ENCODE assay signal across 8 cellular contexts in genomic region chr4:128393111-128393704, GRCh38.
DNase-seq lines count a peak whose midpoint lies in the region; ATAC-seq and TF ChIP-seq lines count a peak whose summit lies in the region.

No MANE protein-coding gene starts in this region.

- H3K4me3 Mint-ChIP-seq in mesothelial cell of epicardium = no peak overlapping the region

- peaks cover 12% of the 10 kb centered on the region for H3K27me3 Mint-ChIP-seq in mesothelial cell of epicardium (ENCODE audit: low read depth)

- no peak for TF ChIP-seq POLR2A in lower leg skin (IDR thresholded peaks at IDR 0.05)

- WGBS in lower leg skin, 2 donors = 37 to 41% methylated on average over 6 of the region's 6 CpGs

- TF ChIP-seq CTCF in GM10266 (IDR thresholded peaks at IDR 0.05; ENCODE audit: control insufficient read depth, insufficient read depth, low read depth, missing control alignments) = no peak
- no peak for TF ChIP-seq CTCF in RWPE1 (conservative IDR thresholded peaks at IDR 0.05; ENCODE audit: low read depth)
- no peak for TF ChIP-seq CTCF in mesothelial cell of epicardium (IDR thresholded peaks at IDR 0.05; ENCODE audit: unreplicated experiment)
- TF ChIP-seq CTCF in lower leg skin (IDR thresholded peaks at IDR 0.05) = no peak

- H3K27ac ChIP-seq in RWPE1 = peak overlapping the region; percentile 55

- H3K27ac Mint-ChIP-seq in mesothelial cell of epicardium = peak overlapping the region; percentile 76

- H3K36me3 Mint-ChIP-seq in mesothelial cell of epicardium = no peaks in the 10 kb centered on the region

- H3K9me3 Mint-ChIP-seq in mesothelial cell of epicardium = peaks cover 10% of the 10 kb centered on the region

- DNase-seq in GM10266 (ENCODE audit: extremely low spot score) (peak; percentile 14), RWPE1 (ENCODE audit: low spot score) (no peak), mesothelial cell of epicardium (ENCODE audit: low spot score in 2 of 2, unreplicated experiment in 2 of 2) (no peak), HPDE6-E6E7 (ENCODE audit: extremely low spot score) (no peak), lower leg skin (ENCODE audit: low spot score in 2 of 2) (no peak), islet precursor cell (no peak), medulla oblongata (ENCODE audit: extremely low spot score) (no peak)

- peaks cover 19% of the 10 kb centered on the region for H3K4me1 Mint-ChIP-seq in mesothelial cell of epicardium

- H3K4me3 ChIP-seq in lower leg skin (ENCODE audit: low read depth, poor library complexity, severe bottlenecking) = no peak overlapping the region

- POLR2A ChIA-PET in RWPE1 (lab: Yijun Ruan, JAX; ENCODE audit: low non-redundant PET) = no interaction called here

- CTCF ChIA-PET in RWPE1 (lab: Yijun Ruan, JAX) = interaction anchor here (0.6 to 1.5 kb wide), 3 partner anchors 61 to 347 kb away, joined by 3 to 4 read pairs (median 3); no protein-coding TSS in a partner anchor

- peak; percentile 57 for ATAC-seq in HG03457 (IDR thresholded peaks at IDR 0.05; ENCODE audit: unreplicated experiment)

- intact Hi-C loops in lower leg skin (cut with DNase I; ENCODE audit: low total_unique reads) = no loop called here
